Comparison of ENCODE assay signal across 19 cellular contexts in genomic region chr2:19282305-19282704, GRCh38.
"Had no signal": no experiment of that assay in that cellular context is flagged by ENCODE, and none has a peak within 500 bp of the region (broad histone marks: within the 10 kb centered on the region; RNA-seq: fewer than 3 reads in every experiment).

No MANE protein-coding gene starts in this region.

- H3K9me3 ChIP-seq: gastroesophageal sphincter, left lung, lower lobe of right lung, mucosa of descending colon had no signal

- ATAC-seq: esophagus mucosa, foreskin keratinocyte, gastroesophageal sphincter, heart left ventricle, left cardiac atrium, left lung, left ventricle myocardium superior, lower lobe of right lung, mucosa of descending colon had no signal

- DNase-seq: dermis blood vessel endothelial cell; dorsolateral prefrontal cortex; effector CD4-positive, alpha-beta T cell; effector memory CD4-positive, alpha-beta T cell; foreskin keratinocyte; heart left ventricle; hypothalamus; immature natural killer cell; left cardiac atrium; left lung; left ventricle myocardium superior; lower lobe of right lung; mesenchymal stem cell; mucosa of descending colon; naive B cell had no signal

- H3K4me1 ChIP-seq: foreskin keratinocyte, gastroesophageal sphincter, left lung, lower lobe of right lung had no signal

- H3K27me3 ChIP-seq: dorsolateral prefrontal cortex, gastroesophageal sphincter, heart left ventricle, hepatocyte, left lung had no signal

- H3K27ac ChIP-seq: coronary artery, dorsolateral prefrontal cortex, foreskin keratinocyte, gastroesophageal sphincter, heart left ventricle, hepatocyte, left lung, lower lobe of right lung had no signal

- H3K36me3 ChIP-seq: gastroesophageal sphincter, heart left ventricle, left lung, lower lobe of right lung had no signal

- H3K4me3 ChIP-seq: coronary artery, dorsolateral prefrontal cortex, gastroesophageal sphincter, heart left ventricle, hepatocyte, left lung, lower lobe of right lung, mucosa of descending colon had no signal
